Comparison of ENCODE assay signal across 16 cellular contexts in the genomic region with DNA sequence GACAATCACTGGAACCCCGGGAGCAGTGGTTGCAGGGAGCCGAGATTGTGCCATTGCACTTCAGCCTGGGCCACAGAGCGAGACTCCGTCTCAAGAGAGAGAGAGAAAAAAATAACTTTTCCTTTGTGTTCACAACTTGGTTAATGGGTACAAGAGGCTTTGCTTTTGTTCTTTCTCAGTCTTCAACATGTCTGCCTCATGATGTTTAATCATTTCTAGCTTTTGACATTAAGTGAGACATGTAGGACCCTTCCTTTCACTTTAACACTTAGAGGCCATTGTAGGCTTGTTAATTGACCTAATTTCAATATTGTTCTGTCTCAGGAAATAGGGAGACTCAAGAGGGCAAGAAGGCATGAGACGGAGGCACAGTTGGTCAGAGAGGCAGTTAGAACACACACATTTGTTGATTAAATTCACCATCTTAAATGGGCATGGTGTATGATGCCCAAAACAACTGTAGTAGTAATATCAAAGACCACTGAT. TPM values are rescaled to one million over a fixed set of nuclear protein-coding genes. Genes with fewer than 3 reads are reported as not detected.
DNase-seq lines count a peak whose midpoint lies in the region; ATAC-seq and TF ChIP-seq lines count a peak whose summit lies in the region.
"Had no signal": no experiment of that assay in that cellular context is flagged by ENCODE, and none has a peak within 500 bp of the region (broad histone marks: within the 10 kb centered on the region; RNA-seq: fewer than 3 reads in every experiment).

No MANE protein-coding gene starts in this region.

- H3K4me1 ChIP-seq in HCT116 (ENCODE audit: control insufficient read depth in 1 of 2, insufficient read depth in 2 of 2, low read length in 2 of 2) (peaks cover 69 to 88% of the 10 kb centered on the region in 2 experiments), RWPE2 (ENCODE audit: insufficient read depth, poor library complexity, severe bottlenecking) (peaks cover 33% of the 10 kb centered on the region)

- intact Hi-C loops in HCT116 (cut with micrococcal nuclease): no loop called here

- DNase-seq in HCT116 (ENCODE audit: low read depth, low spot score) (no peak), RWPE2 (ENCODE audit: low spot score) (no peak), hypothalamus (lab: John Stamatoyannopoulos, UW) (no peak), activated T-cell treated with anti-CD3 and anti-CD28 coated beads for 4 hours (no peak), medulla oblongata (ENCODE audit: extremely low spot score) (no peak)
- no peak for DNase-seq in stimulated activated naive B cell treated with anti-CD40 and anti-IgM and Interleukin-4, amounts not matched to agents 10 μg/mL and 1 μg/mL and 100 μg/mL, for 72 hours
- DNase-seq: CD4-positive, alpha-beta T cell; DMS79 treated with DMSO at 0.1 percent for 48 hours; NCI-H187; NCI-H69; NK-92 treated with Interleukin-12 subunit alpha and Interleukin-12 subunit beta, amount 100 ng/mL, for 24 hours; OCI-M1 had no signal

- no peaks in the 10 kb centered on the region for H3K9me2 ChIP-seq in HCT116 (ENCODE audit: insufficient read depth)

- RAD21 ChIA-PET in HCT116 (lab: Charles Lee; ENCODE audit: low non-redundant PET in 1 of 2, low total read pairs in 2 of 2, uncharacterized antibody in 2 of 2, unreplicated experiment in 2 of 2): no interaction called here

- no peaks in the 10 kb centered on the region for H3K9me3 Mint-ChIP-seq in stimulated activated naive B cell treated with anti-CD40 and anti-IgM and Interleukin-4, amounts not matched to agents 10 μg/mL and 1 μg/mL and 100 μg/mL, for 72 hours
- H3K9me3 Mint-ChIP-seq: CD4-positive, alpha-beta T cell; IgD-negative memory B cell; T-helper 1 cell treated with Interleukin-12 subunit alpha and Interleukin-12 subunit beta and Interleukin-4 antibody, amounts not matched to agents 30 μg/mL and 1 μg/mL, for 36 hours had no signal

- TSS peak; percentile 100 for BruUV-seq in HCT116 (replicated peaks; lab: Mats Ljungman, UMichigan)

- H3K4me3 ChIP-seq in HCT116 (replicated peaks in 1 of 2; ENCODE audit: low read depth in 1 of 2, low read length in 2 of 2) (0 out of 4 replicates have a peak overlapping the region, but pooled peaks of 1 of the 2 experiments have one; percentile 15), RWPE2 (ENCODE audit: severe bottlenecking) (no peak overlapping the region)

- H3K4me1 Mint-ChIP-seq in stimulated activated naive B cell treated with anti-CD40 and anti-IgM and Interleukin-4, amounts not matched to agents 10 μg/mL and 1 μg/mL and 100 μg/mL, for 72 hours: peaks cover under 1 to 3% of the 10 kb centered on the region in 2 donors

- CTCF ChIA-PET in HCT116 (lab: Charles Lee): no interaction called here

- no peaks in the 10 kb centered on the region for H3K27me3 Mint-ChIP-seq in stimulated activated naive B cell treated with anti-CD40 and anti-IgM and Interleukin-4, amounts not matched to agents 10 μg/mL and 1 μg/mL and 100 μg/mL, for 72 hours
- H3K27me3 Mint-ChIP-seq: B cell; CD4-positive, alpha-beta T cell; IgD-negative memory B cell had no signal

- no peak overlapping the region for H2AFZ ChIP-seq in HCT116 (ENCODE audit: low read depth, low read length, poor library complexity, severe bottlenecking)

- H3K36me3 ChIP-seq in HCT116 (ENCODE audit: control insufficient read depth in 1 of 2, insufficient read depth in 2 of 2, low read length in 2 of 2) (no peaks in the 10 kb centered on the region), RWPE2 (ENCODE audit: low read depth) (no peaks in the 10 kb centered on the region; the same call in 1 of the 2 replicates)

- H3K27me3 ChIP-seq in HCT116 (ENCODE audit: insufficient read depth, low read length): no peaks in the 10 kb centered on the region
- no peaks in the 10 kb centered on the region for H3K27me3 ChIP-seq in RWPE2 (ENCODE audit: insufficient read depth, poor library complexity, severe bottlenecking)

- H3K27ac ChIP-seq in HCT116 (ENCODE audit: low read depth, low read length): peak overlapping the region; percentile 65
- peak overlapping the region; percentile 59 for H3K27ac ChIP-seq in RWPE2 (ENCODE audit: poor library complexity, severe bottlenecking)

- no peaks in the 10 kb centered on the region for H3K79me2 ChIP-seq in HCT116 (ENCODE audit: insufficient read depth, low read length)

- H3K27ac Mint-ChIP-seq in stimulated activated naive B cell treated with anti-CD40 and anti-IgM and Interleukin-4, amounts not matched to agents 10 μg/mL and 1 μg/mL and 100 μg/mL, for 72 hours: peak overlapping the region; percentile 14
- H3K27ac Mint-ChIP-seq: B cell; CD4-positive, alpha-beta T cell; IgD-negative memory B cell; T-helper 1 cell treated with Interleukin-12 subunit alpha and Interleukin-12 subunit beta and Interleukin-4 antibody, amounts not matched to agents 30 μg/mL and 1 μg/mL, for 36 hours had no signal

- no peaks in the 10 kb centered on the region for H4K20me1 ChIP-seq in HCT116 (ENCODE audit: insufficient read depth)

- peak overlapping the region; percentile 39 for H3K9ac ChIP-seq in HCT116 (ENCODE audit: low read length)

- ATAC-seq in GM18907 (IDR thresholded peaks at IDR 0.05; ENCODE audit: unreplicated experiment): peak; percentile 62
- no peak for ATAC-seq in HCT116
- ATAC-seq in RWPE2 (ENCODE audit: low read depth): no peak
- no peak for ATAC-seq in stimulated activated naive B cell treated with anti-CD40 and anti-IgM and Interleukin-4, amounts not matched to agents 10 μg/mL and 1 μg/mL and 100 μg/mL, for 72 hours (replicated peaks)

- no peak for TF ChIP-seq POLR2A in HCT116 (IDR thresholded peaks at IDR 0.05; ENCODE audit: borderline replicate concordance, extremely low read depth, insufficient read depth, insufficient read length)

- no peak overlapping the region for H3K4me3 Mint-ChIP-seq in stimulated activated naive B cell treated with anti-CD40 and anti-IgM and Interleukin-4, amounts not matched to agents 10 μg/mL and 1 μg/mL and 100 μg/mL, for 72 hours
- H3K4me3 Mint-ChIP-seq: B cell; CD4-positive, alpha-beta T cell; T-helper 1 cell treated with Interleukin-12 subunit alpha and Interleukin-12 subunit beta and Interleukin-4 antibody, amounts not matched to agents 30 μg/mL and 1 μg/mL, for 36 hours had no signal

- H3K36me3 Mint-ChIP-seq in stimulated activated naive B cell treated with anti-CD40 and anti-IgM and Interleukin-4, amounts not matched to agents 10 μg/mL and 1 μg/mL and 100 μg/mL, for 72 hours: peaks cover 0 to under 1% of the 10 kb centered on the region in 2 donors

- H3K9me3 ChIP-seq in HCT116 (ENCODE audit: control insufficient read depth in 1 of 2, insufficient read depth in 1 of 2, low read depth in 1 of 2, low read length in 2 of 2) (no peaks in the 10 kb centered on the region), RWPE2 (ENCODE audit: severe bottlenecking) (no peaks in the 10 kb centered on the region)

- no peak for TF ChIP-seq RAD21 in HCT116 (IDR thresholded peaks at IDR 0.05; ENCODE audit: low read depth)

- POLR2A ChIA-PET in HCT116 (lab: Charles Lee): no interaction called here

- TF ChIP-seq CTCF in HCT116 (IDR thresholded peaks at IDR 0.05 in 2 of 3, conservative IDR thresholded peaks at IDR 0.05 in 1 of 3; ENCODE audit: borderline replicate concordance in 1 of 3, insufficient read depth in 1 of 3, low read depth in 2 of 3, low read length in 2 of 3) (no peak), RWPE2 (IDR thresholded peaks at IDR 0.05; ENCODE audit: poor library complexity, severe bottlenecking) (no peak)

- peak overlapping the region; percentile 50 for H3K4me2 ChIP-seq in HCT116 (ENCODE audit: low read length)

TF ChIP-seq in HCT116, 20 proteins besides CTCF, POLR2A, EP300 and RAD21:
- TF ChIP-seq YY1 (IDR thresholded peaks at IDR 0.05; ENCODE audit: extremely low read depth, insufficient replicate concordance, low read depth, low read length): no peak
- no peak for TF ChIP-seq EZH2phosphoT487 (IDR thresholded peaks at IDR 0.05; ENCODE audit: borderline replicate concordance)
- TF ChIP-seq ATF3 (IDR thresholded peaks at IDR 0.05): no peak
- TF ChIP-seq SIN3A (IDR thresholded peaks at IDR 0.05; ENCODE audit: low read depth): no peak
- TF ChIP-seq ZNF274 (IDR thresholded peaks at IDR 0.05; ENCODE audit: low read depth, low read length): no peak
- TF ChIP-seq CBX3 (IDR thresholded peaks at IDR 0.05; ENCODE audit: low read depth): no peak
- TF ChIP-seq CEBPB (IDR thresholded peaks at IDR 0.05; ENCODE audit: low read depth): no peak
- TF ChIP-seq ELF1 (IDR thresholded peaks at IDR 0.05; ENCODE audit: borderline replicate concordance, low read depth): no peak
- no peak for TF ChIP-seq SP1 (IDR thresholded peaks at IDR 0.05; ENCODE audit: low read depth)
- no peak for TF ChIP-seq REST (IDR thresholded peaks at IDR 0.05; ENCODE audit: low read depth)
- no peak for TF ChIP-seq FOSL1 (IDR thresholded peaks at IDR 0.05; ENCODE audit: low read depth)
TF ChIP-seq in HCT116: peak in this region for 0.

RNA-seq across cellular contexts. Expression of gene CRCP, which starts 9.3 kb away (rescaled TPM):
- 28.4 TPM for total RNA-seq in HCT116 (2021; ENCODE audit: unreplicated experiment)
- 16.6 and 16.9 TPM in 2 replicates for polyA plus RNA-seq in HCT116 (2012)

RNA-seq across cellular contexts. Expression of gene ASL, which starts 29.7 kb away (rescaled TPM):
- 46.9 TPM for total RNA-seq in HCT116 (2021; ENCODE audit: unreplicated experiment)
- 60.1 and 60.5 TPM in 2 replicates for polyA plus RNA-seq in HCT116 (2012)
